8 cellular contexts compared by ENCODE assay signal in genomic region chr2:47336259-47337238, GRCh38. TPM values are rescaled to one million over a fixed set of nuclear protein-coding genes. Genes with fewer than 3 reads are reported as not detected.
DNase-seq lines count a peak whose midpoint lies in the region; ATAC-seq lines count a peak whose summit lies in the region.

No MANE protein-coding gene starts in this region.

- intact Hi-C loops in left cardiac atrium (cut with DNase I): loop anchor here in 1 of 2 donors (5.0 kb wide), 1 partner anchor 51 kb away; no protein-coding TSS in a partner anchor

- DNase-seq in AML-193 (lab: John Stamatoyannopoulos, UW) (peak; percentile 47 to 53), NOMO-1 treated with dmso at 0.1 percent for 144 hours (lab: John Stamatoyannopoulos, UW; ENCODE audit: unreplicated experiment) (peak; percentile 70), left cardiac atrium (no peak), T-helper 1 cell (no peak), occipital lobe (lab: John Stamatoyannopoulos, UW) (no peak)

- peak; percentile 58 for ATAC-seq in GM21367 (IDR thresholded peaks at IDR 0.05; ENCODE audit: unreplicated experiment)
- peak; percentile 69 to 78 for ATAC-seq in left cardiac atrium
- no peak for ATAC-seq in HG03571 (IDR thresholded peaks at IDR 0.05; ENCODE audit: unreplicated experiment)
- ATAC-seq in GM19035 (IDR thresholded peaks at IDR 0.05; ENCODE audit: unreplicated experiment): no peak

RNA-seq across cellular contexts. Expression of gene EPCAM, which starts 32.6 kb away (rescaled TPM):
- under 1 TPM; 0.12 to 0.89 TPM for total RNA-seq in left cardiac atrium
- total RNA-seq in occipital lobe: 55.7 TPM

Comparison
In these comparisons a context has a peak if more than half of its experiments do, and no peak if none do; other contexts are left out.
1. DNase-seq: peak in AML-193 (2 of 2) and NOMO-1 treated with dmso at 0.1 percent for 144 hours (single experiment); none in left cardiac atrium (single experiment), T-helper 1 cell (0 of 5) and occipital lobe (single experiment).
2. ATAC-seq: peak in GM21367 (single experiment) and left cardiac atrium (2 of 2); none in HG03571 (single experiment) and GM19035 (single experiment).
3. RNA of gene EPCAM, which starts 32.6 kb away (total RNA-seq): 55.7 TPM in occipital lobe (single experiment); 0.12 to 0.89 TPM in left cardiac atrium; every median in the first group is over 10 times any median in the second.